1 cellular context compared by ENCODE assay signal in the genomic region with DNA sequence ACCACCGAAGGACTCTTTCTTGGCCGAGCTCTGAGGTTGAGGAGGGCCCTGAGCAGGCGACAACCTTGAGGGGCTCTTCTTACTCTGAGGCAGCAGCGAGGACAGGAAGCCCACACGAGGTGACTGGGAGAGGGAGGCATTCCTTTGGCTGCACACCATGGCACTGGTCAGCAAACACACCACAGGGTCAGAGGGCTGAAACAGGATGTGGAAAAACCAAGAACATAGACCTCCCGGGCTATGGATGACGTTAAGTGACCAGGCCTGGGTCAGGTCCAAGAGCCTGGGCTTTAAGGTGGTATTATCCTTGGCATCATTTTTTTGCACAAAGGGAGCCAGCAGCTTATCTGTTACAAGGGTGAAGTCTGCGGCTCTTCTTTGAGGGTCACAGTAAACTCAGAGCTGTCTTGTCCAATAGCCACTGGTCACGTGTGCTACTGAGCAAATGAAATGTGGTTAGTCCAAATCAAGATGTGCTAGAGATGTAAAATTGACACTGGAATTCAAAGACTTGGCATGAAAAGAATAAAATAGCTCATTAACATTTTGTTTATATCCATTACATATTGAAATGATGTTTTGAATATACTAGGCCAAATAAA.
TF ChIP-seq lines count a peak whose summit lies in the region.

No MANE protein-coding gene starts in this region.

TF ChIP-seq in WTC11, 78 proteins besides CTCF, POLR2A, EP300 and RAD21:
- TF ChIP-seq, protein P1, sequence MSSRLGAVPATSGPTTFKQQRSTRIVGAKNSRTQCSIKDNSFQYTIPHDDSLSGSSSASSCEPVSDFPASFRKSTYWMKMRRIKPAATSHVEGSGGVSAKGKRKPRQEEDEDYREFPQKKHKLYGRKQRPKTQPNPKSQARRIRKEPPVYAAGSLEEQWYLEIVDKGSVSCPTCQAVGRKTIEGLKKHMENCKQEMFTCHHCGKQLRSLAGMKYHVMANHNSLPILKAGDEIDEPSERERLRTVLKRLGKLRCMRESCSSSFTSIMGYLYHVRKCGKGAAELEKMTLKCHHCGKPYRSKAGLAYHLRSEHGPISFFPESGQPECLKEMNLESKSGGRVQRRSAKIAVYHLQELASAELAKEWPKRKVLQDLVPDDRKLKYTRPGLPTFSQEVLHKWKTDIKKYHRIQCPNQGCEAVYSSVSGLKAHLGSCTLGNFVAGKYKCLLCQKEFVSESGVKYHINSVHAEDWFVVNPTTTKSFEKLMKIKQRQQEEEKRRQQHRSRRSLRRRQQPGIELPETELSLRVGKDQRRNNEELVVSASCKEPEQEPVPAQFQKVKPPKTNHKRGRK (CRISPR knock-in tag; IDR thresholded peaks at IDR 0.05; ENCODE audit: borderline replicate concordance) = no peak
- no peak for TF ChIP-seq NFATC4 (CRISPR knock-in tag; IDR thresholded peaks at IDR 0.05)
- TF ChIP-seq ZNF416 (CRISPR knock-in tag; IDR thresholded peaks at IDR 0.05) = no peak
- no peak for TF ChIP-seq JUN (CRISPR knock-in tag; IDR thresholded peaks at IDR 0.05)
- TF ChIP-seq, protein P2, sequence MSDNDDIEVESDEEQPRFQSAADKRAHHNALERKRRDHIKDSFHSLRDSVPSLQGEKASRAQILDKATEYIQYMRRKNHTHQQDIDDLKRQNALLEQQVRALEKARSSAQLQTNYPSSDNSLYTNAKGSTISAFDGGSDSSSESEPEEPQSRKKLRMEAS (CRISPR knock-in tag; IDR thresholded peaks at IDR 0.05) = no peak
- TF ChIP-seq, protein P3, sequence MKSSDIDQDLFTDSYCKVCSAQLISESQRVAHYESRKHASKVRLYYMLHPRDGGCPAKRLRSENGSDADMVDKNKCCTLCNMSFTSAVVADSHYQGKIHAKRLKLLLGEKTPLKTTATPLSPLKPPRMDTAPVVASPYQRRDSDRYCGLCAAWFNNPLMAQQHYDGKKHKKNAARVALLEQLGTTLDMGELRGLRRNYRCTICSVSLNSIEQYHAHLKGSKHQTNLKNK (CRISPR knock-in tag; IDR thresholded peaks at IDR 0.05) = no peak
